In genomic region chr1:93617670-93618488, GRCh38 we compare ENCODE assay signal across 1 cellular context.
A peak's percentile ranks its signal among the peaks of the same experiment; 100 is the strongest.
TF ChIP-seq lines count a peak whose summit lies in the region.

No MANE protein-coding gene starts in this region.

TF ChIP-seq in HepG2, 621 proteins besides CTCF, POLR2A, EP300 and RAD21 (continued from another document and continues in another):
- 0 out of 2 replicates have a peak, but pooled peaks have one; percentile 34 for TF ChIP-seq HOXA9 (CRISPR knock-in tag; IDR thresholded peaks at IDR 0.05; ENCODE audit: borderline replicate concordance)
- no peak for TF ChIP-seq AKNA (CRISPR knock-in tag; IDR thresholded peaks at IDR 0.05; ENCODE audit: borderline replicate concordance)
- peak; percentile 90 for TF ChIP-seq GATAD2A (CRISPR knock-in tag; IDR thresholded peaks at IDR 0.05)
- peak; percentile 89 for TF ChIP-seq ZNF589 (CRISPR knock-in tag; conservative IDR thresholded peaks at IDR 0.05)
- no peak for TF ChIP-seq ZNF235 (CRISPR knock-in tag; IDR thresholded peaks at IDR 0.05; ENCODE audit: borderline replicate concordance)
- TF ChIP-seq HNRNPL (IDR thresholded peaks at IDR 0.05; ENCODE audit: low read depth, low read length), result peak; percentile 85
- TF ChIP-seq TBL1XR1 (IDR thresholded peaks at IDR 0.05; ENCODE audit: borderline replicate concordance, low read length, partially characterized antibody), result peak; percentile 59
- TF ChIP-seq FOXK1 (CRISPR knock-in tag; IDR thresholded peaks at IDR 0.05; ENCODE audit: borderline replicate concordance, low read depth), result peak; percentile 80; the same call in 1 of the 2 replicates
- TF ChIP-seq ZNF567 (CRISPR knock-in tag; IDR thresholded peaks at IDR 0.05; ENCODE audit: borderline replicate concordance), result 0 out of 2 replicates have a peak, but pooled peaks have one; percentile 50
- TF ChIP-seq ZSCAN20 (CRISPR knock-in tag; IDR thresholded peaks at IDR 0.05; ENCODE audit: borderline replicate concordance), result no peak
- no peak for TF ChIP-seq ZNF781 (CRISPR knock-in tag; IDR thresholded peaks at IDR 0.05; ENCODE audit: borderline replicate concordance, not compliant biosample characterization)
- 0 out of 2 replicates have a peak, but pooled peaks have one; percentile 59 for TF ChIP-seq MYPOP (CRISPR knock-in tag; IDR thresholded peaks at IDR 0.05)
- peak; percentile 60; the same call in 1 of the 2 replicates for TF ChIP-seq POGZ (CRISPR knock-in tag; IDR thresholded peaks at IDR 0.05)
- no peak for TF ChIP-seq ZNF282 (IDR thresholded peaks at IDR 0.05; ENCODE audit: partially characterized antibody)
- peak; percentile 13; the same call in 1 of the 2 replicates for TF ChIP-seq HOXA3 (CRISPR knock-in tag; IDR thresholded peaks at IDR 0.05)
- TF ChIP-seq REST (IDR thresholded peaks at IDR 0.05; ENCODE audit: borderline replicate concordance in 1 of 2, low read depth in 1 of 2, low read length in 2 of 2), result peak in 1 of 2 experiments; percentile 50; a peak in 1 of 4 replicates
- peak; percentile 38 for TF ChIP-seq ZNF12 (CRISPR knock-in tag; IDR thresholded peaks at IDR 0.05)
- TF ChIP-seq ZNF441 (CRISPR knock-in tag; IDR thresholded peaks at IDR 0.05; ENCODE audit: borderline replicate concordance), result peak; percentile 55; the same call in 1 of the 2 replicates
- TF ChIP-seq BRF2 (CRISPR knock-in tag; IDR thresholded peaks at IDR 0.05), result 0 out of 2 replicates have a peak, but pooled peaks have one; percentile 50
- 0 out of 2 replicates have a peak, but pooled peaks have one; percentile 79 for TF ChIP-seq STAT5B (CRISPR knock-in tag; IDR thresholded peaks at IDR 0.05)
- peak; percentile 86 for TF ChIP-seq ZNF780A (CRISPR knock-in tag; IDR thresholded peaks at IDR 0.05)
- peak; percentile 74; the same call in 1 of the 2 replicates for TF ChIP-seq ZNF232 (CRISPR knock-in tag; IDR thresholded peaks at IDR 0.05; ENCODE audit: borderline replicate concordance)
- TF ChIP-seq NFKBIZ (CRISPR knock-in tag; IDR thresholded peaks at IDR 0.05), result peak; percentile 70; the same call in 1 of the 2 replicates
- TF ChIP-seq HDAC1 (CRISPR knock-in tag; IDR thresholded peaks at IDR 0.05), result peak; percentile 48; the same call in 1 of the 2 replicates
- TF ChIP-seq THAP9 (CRISPR knock-in tag; IDR thresholded peaks at IDR 0.05; ENCODE audit: borderline replicate concordance), result peak; percentile 79; the same call in 1 of the 2 replicates
- TF ChIP-seq ZNF280D (CRISPR knock-in tag; IDR thresholded peaks at IDR 0.05), result peak; percentile 36; the same call in 1 of the 2 replicates
- peak; percentile 65; the same call in 1 of the 2 replicates for TF ChIP-seq ISL2 (CRISPR knock-in tag; IDR thresholded peaks at IDR 0.05)
- no peak; the same call in 1 of the 2 replicates for TF ChIP-seq NKX3-1 (CRISPR knock-in tag; IDR thresholded peaks at IDR 0.05)
- TF ChIP-seq MED1 (CRISPR knock-in tag; IDR thresholded peaks at IDR 0.05), result peak; percentile 97
- TF ChIP-seq ZNF766 (CRISPR knock-in tag; IDR thresholded peaks at IDR 0.05; ENCODE audit: borderline replicate concordance), result 0 out of 2 replicates have a peak, but pooled peaks have one; percentile 20
- TF ChIP-seq IRF9 (CRISPR knock-in tag; IDR thresholded peaks at IDR 0.05; ENCODE audit: borderline replicate concordance), result no peak
- TF ChIP-seq TGIF2 (CRISPR knock-in tag; IDR thresholded peaks at IDR 0.05), result peak; percentile 12; the same call in 1 of the 2 replicates
- no peak for TF ChIP-seq E2F2 (CRISPR knock-in tag; IDR thresholded peaks at IDR 0.05; ENCODE audit: borderline replicate concordance)
- peak; percentile 34; the same call in 1 of the 2 replicates for TF ChIP-seq MEIS2 (CRISPR knock-in tag; IDR thresholded peaks at IDR 0.05)
- peak; percentile 89 for TF ChIP-seq DPF2 (CRISPR knock-in tag; IDR thresholded peaks at IDR 0.05; ENCODE audit: borderline replicate concordance, low read depth)
- peak; percentile 53 for TF ChIP-seq RCOR2 (CRISPR knock-in tag; IDR thresholded peaks at IDR 0.05)
- peak; percentile 94 for TF ChIP-seq FOXJ3 (CRISPR knock-in tag; IDR thresholded peaks at IDR 0.05; ENCODE audit: borderline replicate concordance)
